Comparison of ENCODE assay signal across 21 cellular contexts in genomic region chr2:60068755-60069154, GRCh38.
"Had no signal": no experiment of that assay in that cellular context is flagged by ENCODE, and none has a peak within 500 bp of the region (broad histone marks: within the 10 kb centered on the region; RNA-seq: fewer than 3 reads in every experiment).

No MANE protein-coding gene starts in this region.

- FAIRE-seq: endothelial cell of umbilical vein, kidney had no signal

- ATAC-seq: activated CD8-positive, alpha-beta memory T cell treated with anti-CD3 and anti-CD28 coated beads, Interleukin-2, amount 10 ng/mL, durations not matched to agents 7 days and 5 days; activated CD8-positive, alpha-beta T cell treated with anti-CD3 and anti-CD28 coated beads, Interleukin-2, amount 10 ng/mL, durations not matched to agents 7 days and 5 days; activated naive CD8-positive, alpha-beta T cell treated with anti-CD3 and anti-CD28 coated beads, Interleukin-2, amount 50 U/mL, for 24 hours; gastroesophageal sphincter; left colon; right cardiac atrium; WTC11 had no signal

- H3K4me1 ChIP-seq: gastroesophageal sphincter, tibial nerve had no signal

- H3K4me3 ChIP-seq: gastroesophageal sphincter, tibial nerve had no signal

- H3K27me3 ChIP-seq: tibial nerve had no signal

- H3K36me3 ChIP-seq: gastroesophageal sphincter, tibial nerve had no signal

- DNase-seq: activated CD4-positive, alpha-beta T cell treated with anti-CD3 and anti-CD28 coated beads for 1 hour; activated CD8-positive, alpha-beta memory T cell treated with anti-CD3 and anti-CD28 coated beads, Interleukin-2, amount 10 ng/mL, durations not matched to agents 7 days and 5 days; activated CD8-positive, alpha-beta T cell treated with anti-CD3 and anti-CD28 coated beads, Interleukin-2, amount 10 ng/mL, durations not matched to agents 7 days and 5 days; activated naive CD8-positive, alpha-beta T cell treated with anti-CD3 and anti-CD28 coated beads, Interleukin-2, amount 50 U/mL, for 24 hours; activated T-cell treated with anti-CD3 and anti-CD28 coated beads, Interleukin-2, amount 50 U/mL, for 48 hours; amygdala; central memory CD4-positive, alpha-beta T cell; hypothalamus; immature natural killer cell; kidney; left colon; mammary epithelial cell; posterior cingulate gyrus; right cardiac atrium; stimulated activated CD4-positive, alpha-beta T cell treated with anti-CD3 and anti-CD28 coated beads, Interleukin-15, amount 100 ng/mL, for 24 hours; stimulated activated CD4-positive, alpha-beta T cell treated with anti-CD3 and anti-CD28 coated beads, Interleukin-2, amount 100 ng/mL, for 24 hours; stimulated activated naive CD4-positive, alpha-beta T cell treated with Interleukin-2 at 50 U/mL for 16 hours had no signal

- H3K27ac ChIP-seq: gastroesophageal sphincter, tibial nerve had no signal

- H3K9me3 ChIP-seq: gastroesophageal sphincter, tibial nerve had no signal
